ENCODE assay signal across 1 cellular context in genomic region chr2:42191285-42192009, GRCh38.
TF ChIP-seq lines count a peak whose summit lies in the region.

No MANE protein-coding gene starts in this region.

TF ChIP-seq in HepG2, 621 proteins besides CTCF, POLR2A, EP300 and RAD21 (continued from another document and continues in another):
- TF ChIP-seq LRRFIP1 (CRISPR knock-in tag; conservative IDR thresholded peaks at IDR 0.05) (no peak), PAWR (CRISPR knock-in tag; IDR thresholded peaks at IDR 0.05; ENCODE audit: borderline replicate concordance) (no peak), ATF3 (CRISPR knock-in tag; IDR thresholded peaks at IDR 0.05) (no peak), ZSCAN5A (CRISPR knock-in tag; IDR thresholded peaks at IDR 0.05; ENCODE audit: borderline replicate concordance) (peak; percentile 74; the same call in 1 of the 2 replicates), ZNF343 (CRISPR knock-in tag; IDR thresholded peaks at IDR 0.05) (no peak), MTF2 (CRISPR knock-in tag; IDR thresholded peaks at IDR 0.05; ENCODE audit: borderline replicate concordance) (no peak), ZNF644 (CRISPR knock-in tag; IDR thresholded peaks at IDR 0.05; ENCODE audit: low read depth) (peak; percentile 81), ZNF382 (CRISPR knock-in tag; IDR thresholded peaks at IDR 0.05; ENCODE audit: borderline replicate concordance) (no peak), SP2 (CRISPR knock-in tag; IDR thresholded peaks at IDR 0.05) (no peak), MTA1 (CRISPR knock-in tag; IDR thresholded peaks at IDR 0.05; ENCODE audit: borderline replicate concordance) (0 out of 2 replicates have a peak, but pooled peaks have one; percentile 26), ARNT2 (CRISPR knock-in tag; IDR thresholded peaks at IDR 0.05; ENCODE audit: low read depth) (0 out of 2 replicates have a peak, but pooled peaks have one; percentile 50), FOXA3 (CRISPR knock-in tag; IDR thresholded peaks at IDR 0.05) (peak; percentile 92), FOXK1 (CRISPR knock-in tag; IDR thresholded peaks at IDR 0.05; ENCODE audit: borderline replicate concordance, low read depth) (peak; percentile 33; the same call in 1 of the 2 replicates), ZFP1 (CRISPR knock-in tag; IDR thresholded peaks at IDR 0.05) (peak; percentile 88), ZNF713 (CRISPR knock-in tag; IDR thresholded peaks at IDR 0.05) (no peak), ZNF317 (CRISPR knock-in tag; IDR thresholded peaks at IDR 0.05) (0 out of 2 replicates have a peak, but pooled peaks have one; percentile 40), ATRX (CRISPR knock-in tag; IDR thresholded peaks at IDR 0.05; ENCODE audit: borderline replicate concordance) (no peak), ATF7-NPFF (CRISPR knock-in tag; IDR thresholded peaks at IDR 0.05; ENCODE audit: low read depth) (no peak), SPEN (CRISPR knock-in tag; IDR thresholded peaks at IDR 0.05; ENCODE audit: low read depth) (peak; percentile 34; the same call in 1 of the 2 replicates), HES4 (CRISPR knock-in tag; IDR thresholded peaks at IDR 0.05; ENCODE audit: borderline replicate concordance) (no peak), ZNF205 (CRISPR knock-in tag; IDR thresholded peaks at IDR 0.05) (no peak), ZNF496 (CRISPR knock-in tag; IDR thresholded peaks at IDR 0.05; ENCODE audit: insufficient replicate concordance) (no peak), NFATC3 (CRISPR knock-in tag; IDR thresholded peaks at IDR 0.05) (no peak), TBX2 (CRISPR knock-in tag; IDR thresholded peaks at IDR 0.05; ENCODE audit: borderline replicate concordance) (peak; percentile 72), ISL2 (CRISPR knock-in tag; IDR thresholded peaks at IDR 0.05) (peak; percentile 92), ETV6 (CRISPR knock-in tag; conservative IDR thresholded peaks at IDR 0.05) (no peak), ZHX1 (CRISPR knock-in tag; IDR thresholded peaks at IDR 0.05; ENCODE audit: low read depth) (0 out of 2 replicates have a peak, but pooled peaks have one; percentile 39), ZBTB21 (CRISPR knock-in tag; IDR thresholded peaks at IDR 0.05) (no peak; the same call in 1 of the 2 replicates), PRDM15 (CRISPR knock-in tag; IDR thresholded peaks at IDR 0.05) (no peak), KDM4B (CRISPR knock-in tag; IDR thresholded peaks at IDR 0.05) (peak; percentile 52; the same call in 1 of the 2 replicates), NR2F6 (IDR thresholded peaks at IDR 0.05) (peak; percentile 97), NR2F6 (CRISPR knock-in tag; IDR thresholded peaks at IDR 0.05) (peak; percentile 97), ZNF672 (CRISPR knock-in tag; IDR thresholded peaks at IDR 0.05) (no peak), ATF7 (IDR thresholded peaks at IDR 0.05) (peak; percentile 5; the same call in 1 of the 2 replicates), ATF7 (CRISPR knock-in tag; IDR thresholded peaks at IDR 0.05) (no peak; the same call in 1 of the 2 replicates)
- TF ChIP-seq, protein P1, sequence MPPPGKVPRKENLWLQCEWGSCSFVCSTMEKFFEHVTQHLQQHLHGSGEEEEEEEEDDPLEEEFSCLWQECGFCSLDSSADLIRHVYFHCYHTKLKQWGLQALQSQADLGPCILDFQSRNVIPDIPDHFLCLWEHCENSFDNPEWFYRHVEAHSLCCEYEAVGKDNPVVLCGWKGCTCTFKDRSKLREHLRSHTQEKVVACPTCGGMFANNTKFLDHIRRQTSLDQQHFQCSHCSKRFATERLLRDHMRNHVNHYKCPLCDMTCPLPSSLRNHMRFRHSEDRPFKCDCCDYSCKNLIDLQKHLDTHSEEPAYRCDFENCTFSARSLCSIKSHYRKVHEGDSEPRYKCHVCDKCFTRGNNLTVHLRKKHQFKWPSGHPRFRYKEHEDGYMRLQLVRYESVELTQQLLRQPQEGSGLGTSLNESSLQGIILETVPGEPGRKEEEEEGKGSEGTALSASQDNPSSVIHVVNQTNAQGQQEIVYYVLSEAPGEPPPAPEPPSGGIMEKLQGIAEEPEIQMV (CRISPR knock-in tag; IDR thresholded peaks at IDR 0.05; ENCODE audit: low read depth), result no peak
- TF ChIP-seq, protein P2, sequence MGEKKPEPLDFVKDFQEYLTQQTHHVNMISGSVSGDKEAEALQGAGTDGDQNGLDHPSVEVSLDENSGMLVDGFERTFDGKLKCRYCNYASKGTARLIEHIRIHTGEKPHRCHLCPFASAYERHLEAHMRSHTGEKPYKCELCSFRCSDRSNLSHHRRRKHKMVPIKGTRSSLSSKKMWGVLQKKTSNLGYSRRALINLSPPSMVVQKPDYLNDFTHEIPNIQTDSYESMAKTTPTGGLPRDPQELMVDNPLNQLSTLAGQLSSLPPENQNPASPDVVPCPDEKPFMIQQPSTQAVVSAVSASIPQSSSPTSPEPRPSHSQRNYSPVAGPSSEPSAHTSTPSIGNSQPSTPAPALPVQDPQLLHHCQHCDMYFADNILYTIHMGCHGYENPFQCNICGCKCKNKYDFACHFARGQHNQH (CRISPR knock-in tag; IDR thresholded peaks at IDR 0.05), result peak; percentile 70
- TF ChIP-seq, protein P3, sequence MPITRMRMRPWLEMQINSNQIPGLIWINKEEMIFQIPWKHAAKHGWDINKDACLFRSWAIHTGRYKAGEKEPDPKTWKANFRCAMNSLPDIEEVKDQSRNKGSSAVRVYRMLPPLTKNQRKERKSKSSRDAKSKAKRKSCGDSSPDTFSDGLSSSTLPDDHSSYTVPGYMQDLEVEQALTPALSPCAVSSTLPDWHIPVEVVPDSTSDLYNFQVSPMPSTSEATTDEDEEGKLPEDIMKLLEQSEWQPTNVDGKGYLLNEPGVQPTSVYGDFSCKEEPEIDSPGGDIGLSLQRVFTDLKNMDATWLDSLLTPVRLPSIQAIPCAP (CRISPR knock-in tag; IDR thresholded peaks at IDR 0.05; ENCODE audit: low read depth), result no peak
- TF ChIP-seq, protein P4, sequence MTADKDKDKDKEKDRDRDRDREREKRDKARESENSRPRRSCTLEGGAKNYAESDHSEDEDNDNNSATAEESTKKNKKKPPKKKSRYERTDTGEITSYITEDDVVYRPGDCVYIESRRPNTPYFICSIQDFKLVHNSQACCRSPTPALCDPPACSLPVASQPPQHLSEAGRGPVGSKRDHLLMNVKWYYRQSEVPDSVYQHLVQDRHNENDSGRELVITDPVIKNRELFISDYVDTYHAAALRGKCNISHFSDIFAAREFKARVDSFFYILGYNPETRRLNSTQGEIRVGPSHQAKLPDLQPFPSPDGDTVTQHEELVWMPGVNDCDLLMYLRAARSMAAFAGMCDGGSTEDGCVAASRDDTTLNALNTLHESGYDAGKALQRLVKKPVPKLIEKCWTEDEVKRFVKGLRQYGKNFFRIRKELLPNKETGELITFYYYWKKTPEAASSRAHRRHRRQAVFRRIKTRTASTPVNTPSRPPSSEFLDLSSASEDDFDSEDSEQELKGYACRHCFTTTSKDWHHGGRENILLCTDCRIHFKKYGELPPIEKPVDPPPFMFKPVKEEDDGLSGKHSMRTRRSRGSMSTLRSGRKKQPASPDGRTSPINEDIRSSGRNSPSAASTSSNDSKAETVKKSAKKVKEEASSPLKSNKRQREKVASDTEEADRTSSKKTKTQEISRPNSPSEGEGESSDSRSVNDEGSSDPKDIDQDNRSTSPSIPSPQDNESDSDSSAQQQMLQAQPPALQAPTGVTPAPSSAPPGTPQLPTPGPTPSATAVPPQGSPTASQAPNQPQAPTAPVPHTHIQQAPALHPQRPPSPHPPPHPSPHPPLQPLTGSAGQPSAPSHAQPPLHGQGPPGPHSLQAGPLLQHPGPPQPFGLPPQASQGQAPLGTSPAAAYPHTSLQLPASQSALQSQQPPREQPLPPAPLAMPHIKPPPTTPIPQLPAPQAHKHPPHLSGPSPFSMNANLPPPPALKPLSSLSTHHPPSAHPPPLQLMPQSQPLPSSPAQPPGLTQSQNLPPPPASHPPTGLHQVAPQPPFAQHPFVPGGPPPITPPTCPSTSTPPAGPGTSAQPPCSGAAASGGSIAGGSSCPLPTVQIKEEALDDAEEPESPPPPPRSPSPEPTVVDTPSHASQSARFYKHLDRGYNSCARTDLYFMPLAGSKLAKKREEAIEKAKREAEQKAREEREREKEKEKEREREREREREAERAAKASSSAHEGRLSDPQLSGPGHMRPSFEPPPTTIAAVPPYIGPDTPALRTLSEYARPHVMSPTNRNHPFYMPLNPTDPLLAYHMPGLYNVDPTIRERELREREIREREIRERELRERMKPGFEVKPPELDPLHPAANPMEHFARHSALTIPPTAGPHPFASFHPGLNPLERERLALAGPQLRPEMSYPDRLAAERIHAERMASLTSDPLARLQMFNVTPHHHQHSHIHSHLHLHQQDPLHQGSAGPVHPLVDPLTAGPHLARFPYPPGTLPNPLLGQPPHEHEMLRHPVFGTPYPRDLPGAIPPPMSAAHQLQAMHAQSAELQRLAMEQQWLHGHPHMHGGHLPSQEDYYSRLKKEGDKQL (CRISPR knock-in tag; IDR thresholded peaks at IDR 0.05; ENCODE audit: low read depth), result peak; percentile 58; the same call in 1 of the 2 replicates
- TF ChIP-seq, protein P5, sequence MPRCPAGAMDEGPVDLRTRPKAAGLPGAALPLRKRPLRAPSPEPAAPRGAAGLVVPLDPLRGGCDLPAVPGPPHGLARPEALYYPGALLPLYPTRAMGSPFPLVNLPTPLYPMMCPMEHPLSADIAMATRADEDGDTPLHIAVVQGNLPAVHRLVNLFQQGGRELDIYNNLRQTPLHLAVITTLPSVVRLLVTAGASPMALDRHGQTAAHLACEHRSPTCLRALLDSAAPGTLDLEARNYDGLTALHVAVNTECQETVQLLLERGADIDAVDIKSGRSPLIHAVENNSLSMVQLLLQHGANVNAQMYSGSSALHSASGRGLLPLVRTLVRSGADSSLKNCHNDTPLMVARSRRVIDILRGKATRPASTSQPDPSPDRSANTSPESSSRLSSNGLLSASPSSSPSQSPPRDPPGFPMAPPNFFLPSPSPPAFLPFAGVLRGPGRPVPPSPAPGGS (CRISPR knock-in tag; IDR thresholded peaks at IDR 0.05), result no peak
